In genomic region chr11:35076201-35077100, GRCh38 we compare ENCODE assay signal across 2 cellular contexts.
TF ChIP-seq lines count a peak whose summit lies in the region.

No MANE protein-coding gene starts in this region.

TF ChIP-seq in IMR-90, 13 proteins besides CTCF, POLR2A, EP300 and RAD21:
- TF ChIP-seq MAZ (IDR thresholded peaks at IDR 0.05; ENCODE audit: borderline replicate concordance, low read depth, low read length) = no peak
- TF ChIP-seq FOS (IDR thresholded peaks at IDR 0.05; ENCODE audit: low read depth, low read length) = no peak
- TF ChIP-seq CEBPB (IDR thresholded peaks at IDR 0.05; ENCODE audit: low read depth, low read length) = no peak
- TF ChIP-seq, protein P1, sequence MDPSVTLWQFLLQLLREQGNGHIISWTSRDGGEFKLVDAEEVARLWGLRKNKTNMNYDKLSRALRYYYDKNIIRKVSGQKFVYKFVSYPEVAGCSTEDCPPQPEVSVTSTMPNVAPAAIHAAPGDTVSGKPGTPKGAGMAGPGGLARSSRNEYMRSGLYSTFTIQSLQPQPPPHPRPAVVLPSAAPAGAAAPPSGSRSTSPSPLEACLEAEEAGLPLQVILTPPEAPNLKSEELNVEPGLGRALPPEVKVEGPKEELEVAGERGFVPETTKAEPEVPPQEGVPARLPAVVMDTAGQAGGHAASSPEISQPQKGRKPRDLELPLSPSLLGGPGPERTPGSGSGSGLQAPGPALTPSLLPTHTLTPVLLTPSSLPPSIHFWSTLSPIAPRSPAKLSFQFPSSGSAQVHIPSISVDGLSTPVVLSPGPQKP (IDR thresholded peaks at IDR 0.05; ENCODE audit: borderline replicate concordance, low read depth, low read length) = no peak
- TF ChIP-seq USF2 (IDR thresholded peaks at IDR 0.05; ENCODE audit: low read depth, low read length) = no peak
- no peak for TF ChIP-seq NFE2L2 (IDR thresholded peaks at IDR 0.05; ENCODE audit: low read depth, low read length)
- no peak for TF ChIP-seq RCOR1 (IDR thresholded peaks at IDR 0.05; ENCODE audit: insufficient replicate concordance, low read length)
- TF ChIP-seq BHLHE40 (IDR thresholded peaks at IDR 0.05; ENCODE audit: low read depth, low read length) = no peak
- no peak for TF ChIP-seq RFX5 (IDR thresholded peaks at IDR 0.05; ENCODE audit: low read depth, low read length)
- no peak for TF ChIP-seq MAFK (IDR thresholded peaks at IDR 0.05; ENCODE audit: low read depth, low read length)
- TF ChIP-seq CHD1 (IDR thresholded peaks at IDR 0.05; ENCODE audit: low read depth, low read length) = no peak
- no peak for TF ChIP-seq MXI1 (IDR thresholded peaks at IDR 0.05; ENCODE audit: borderline replicate concordance, low read depth, low read length)
- no peak for TF ChIP-seq SMC3 (IDR thresholded peaks at IDR 0.05; ENCODE audit: low read depth, low read length)

TF ChIP-seq in K562, 482 proteins besides CTCF, POLR2A, EP300 and RAD21:
- no peak for TF ChIP-seq SMAD3 (CRISPR knock-in tag; conservative IDR thresholded peaks at IDR 0.05)
- TF ChIP-seq LCOR (CRISPR knock-in tag; IDR thresholded peaks at IDR 0.05) = 0 out of 2 replicates have a peak, but pooled peaks have one; percentile 49
- TF ChIP-seq TCF3 (CRISPR knock-in tag; IDR thresholded peaks at IDR 0.05) = peak; percentile 64
